ENCODE assay signal across 10 cellular contexts in the genomic region with DNA sequence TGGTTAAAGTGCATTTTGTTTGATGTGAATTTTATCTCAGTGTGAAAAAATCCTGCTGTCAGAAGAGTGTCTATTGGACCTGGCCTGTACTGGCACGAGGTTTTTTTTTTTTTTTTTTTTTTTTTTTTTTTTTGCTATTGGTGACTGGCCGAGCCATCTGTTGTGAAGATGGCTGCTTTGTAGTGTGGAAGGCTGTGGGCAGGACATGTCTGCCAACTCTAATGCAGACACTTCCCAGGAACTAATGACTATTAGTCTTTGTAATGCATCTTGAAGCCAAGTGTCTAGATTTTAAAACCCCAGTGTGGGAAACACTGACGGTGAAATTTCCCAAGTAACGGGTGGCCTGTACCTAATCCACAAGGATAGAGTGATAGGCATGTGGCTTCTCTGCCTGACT. TPM values are rescaled to one million over a fixed set of nuclear protein-coding genes. Genes with fewer than 3 reads are reported as not detected.
A peak's percentile ranks its signal among the peaks of the same experiment; 100 is the strongest.
DNase-seq lines count a peak whose midpoint lies in the region; ATAC-seq, FAIRE-seq and TF ChIP-seq lines count a peak whose summit lies in the region.
"Had no signal": no experiment of that assay in that cellular context is flagged by ENCODE, and none has a peak within 500 bp of the region (broad histone marks: within the 10 kb centered on the region; RNA-seq: fewer than 3 reads in every experiment).

No MANE protein-coding gene starts in this region.

- H3K9me3 Mint-ChIP-seq in activated CD8-positive, alpha-beta memory T cell treated with anti-CD3 and anti-CD28 coated beads, Interleukin-2, amount 10 ng/mL, durations not matched to agents 7 days and 5 days (ENCODE audit: low read depth): no peaks in the 10 kb centered on the region
- H3K9me3 Mint-ChIP-seq in natural killer cell treated with Interleukin-12 subunit alpha and Interleukin-12 subunit beta and Interleukin-15 and Interleukin-18, amount 100 ng/mL, for 72 hours: peaks cover 3% of the 10 kb centered on the region

- no peaks in the 10 kb centered on the region for H3K9me3 ChIP-seq in GM23248 (ENCODE audit: low read depth)
- no peaks in the 10 kb centered on the region for H3K9me3 ChIP-seq in K562 (replicated peaks; ENCODE audit: control insufficient read depth, insufficient read depth, low read depth, low read length)
- H3K9me3 ChIP-seq: A549 had no signal

- no peak for TF ChIP-seq POLR2A in K562 (conservative IDR thresholded peaks at IDR 0.05)

- no peak for ATAC-seq in activated CD8-positive, alpha-beta memory T cell treated with anti-CD3 and anti-CD28 coated beads, Interleukin-2, amount 10 ng/mL, durations not matched to agents 7 days and 5 days
- ATAC-seq in K562: no peak
- no peak for ATAC-seq in natural killer cell treated with Interleukin-12 subunit alpha and Interleukin-12 subunit beta and Interleukin-15 and Interleukin-18, amount 100 ng/mL, for 72 hours
- ATAC-seq in GM19328 (IDR thresholded peaks at IDR 0.05; ENCODE audit: unreplicated experiment): no peak

- H3K4me3 Mint-ChIP-seq in activated CD8-positive, alpha-beta memory T cell treated with anti-CD3 and anti-CD28 coated beads, Interleukin-2, amount 10 ng/mL, durations not matched to agents 7 days and 5 days: no peak overlapping the region
- H3K4me3 Mint-ChIP-seq in natural killer cell treated with Interleukin-12 subunit alpha and Interleukin-12 subunit beta and Interleukin-15 and Interleukin-18, amount 100 ng/mL, for 72 hours: peak overlapping the region; percentile 51

- H3K9me2 ChIP-seq in GM23248 (ENCODE audit: insufficient read depth): no peaks in the 10 kb centered on the region

- BruUV-seq in K562 (replicated peaks; lab: Mats Ljungman, UMichigan): no TSS peak

- H3K27ac ChIP-seq in GM23248: peak overlapping the region; percentile 71
- H3K27ac ChIP-seq in K562 (ENCODE audit: extremely low read depth, low read depth, low read length): no peak overlapping the region
- H3K27ac ChIP-seq: A549 had no signal

- intact Hi-C loops in K562 (cut with micrococcal nuclease): loop anchor here (1.0 to 10.0 kb wide), 4 partner anchors 37 to 637 kb away; no protein-coding TSS in a partner anchor

- H3K9ac ChIP-seq in GM23248: peak overlapping the region; percentile 43
- H3K9ac ChIP-seq in K562 (ENCODE audit: insufficient read depth in 1 of 2, low read depth in 2 of 2, low read length in 2 of 2): no peak overlapping the region

- H3K27ac Mint-ChIP-seq in activated CD8-positive, alpha-beta memory T cell treated with anti-CD3 and anti-CD28 coated beads, Interleukin-2, amount 10 ng/mL, durations not matched to agents 7 days and 5 days: peak overlapping the region; percentile 71
- H3K27ac Mint-ChIP-seq in natural killer cell treated with Interleukin-12 subunit alpha and Interleukin-12 subunit beta and Interleukin-15 and Interleukin-18, amount 100 ng/mL, for 72 hours: peak overlapping the region; percentile 28 to 69

- H3K27me3 Mint-ChIP-seq in activated CD8-positive, alpha-beta memory T cell treated with anti-CD3 and anti-CD28 coated beads, Interleukin-2, amount 10 ng/mL, durations not matched to agents 7 days and 5 days: no peaks in the 10 kb centered on the region
- H3K27me3 Mint-ChIP-seq in natural killer cell treated with Interleukin-12 subunit alpha and Interleukin-12 subunit beta and Interleukin-15 and Interleukin-18, amount 100 ng/mL, for 72 hours: no peaks in the 10 kb centered on the region
- H3K27me3 Mint-ChIP-seq: dendritic cell treated with granulocyte-macrophage colony-stimulating factor and Interleukin-4, amounts not matched to agents 40 ng/mL and 50 ng/mL, for 4 days had no signal

- H3K36me3 ChIP-seq in GM23248 (ENCODE audit: low read depth) (no peaks in the 10 kb centered on the region), K562 (ENCODE audit: control insufficient read depth, insufficient read depth, low read length) (no peaks in the 10 kb centered on the region)

- H3K4me3 ChIP-seq in GM23248: no peak overlapping the region
- no peak overlapping the region for H3K4me3 ChIP-seq in K562
- H3K4me3 ChIP-seq: A549 had no signal

- DNase-seq in activated CD8-positive, alpha-beta memory T cell treated with anti-CD3 and anti-CD28 coated beads, Interleukin-2, amount 10 ng/mL, durations not matched to agents 7 days and 5 days: no peak
- no peak for DNase-seq in activated CD8-positive, alpha-beta memory T cell treated with anti-CD3 and anti-CD28 coated beads for 24 hours
- peak; percentile 79 for DNase-seq in GM23248
- DNase-seq in K562 (ENCODE audit: extremely low read depth in 1 of 4, low spot score in 3 of 4): no peak
- DNase-seq in natural killer cell treated with Interleukin-12 subunit alpha and Interleukin-12 subunit beta and Interleukin-15 and Interleukin-18, amount 100 ng/mL, for 72 hours (ENCODE audit: low spot score): no peak
- no peak for DNase-seq in DMS114 treated with DMSO at 0.1 percent for 48 hours (lab: John Stamatoyannopoulos, UW; ENCODE audit: unreplicated experiment)
- DNase-seq in SIG-M5 (lab: John Stamatoyannopoulos, UW): no peak

- WGBS in GM23248 (ENCODE audit: low coverage in 1 of 2, low lambda C conversion rate in 2 of 2, missing lambda C conversion rate in 2 of 2), 2 experiments: 31 to 36% methylated on average over 4 of the region's 4 CpGs
- WGBS in K562 (ENCODE audit: insufficient coverage, low coverage, missing lambda C conversion rate): 75% methylated on average over 4 of the region's 4 CpGs

- H3F3A ChIP-seq in GM23248 (ENCODE audit: insufficient read depth): 0 out of 2 replicates have a peak, but pooled peaks cover 5% of the 10 kb centered on the region

- FAIRE-seq in K562 (lab: Jason Lieb, UNC): no peak
- FAIRE-seq: A549 had no signal

- no peak overlapping the region for H3K4me2 ChIP-seq in GM23248 (ENCODE audit: unreplicated experiment)
- H3K4me2 ChIP-seq in K562 (ENCODE audit: insufficient read depth, low read length): no peak overlapping the region
- H3K4me2 ChIP-seq: A549 had no signal

- in situ Hi-C loops in GM23248 (cut with MboI): no loop called here
- in situ Hi-C loops in K562 (cut with MboI): no loop called here

- no peaks in the 10 kb centered on the region for H3K9me1 ChIP-seq in K562 (ENCODE audit: control insufficient read depth, insufficient read depth, low read length)

- CTCF ChIA-PET in activated CD8-positive, alpha-beta memory T cell treated with anti-CD3 and anti-CD28 coated beads, Interleukin-2, amount 10 ng/mL, durations not matched to agents 7 days and 5 days (lab: Charles Lee): interaction anchor here (0.9 to 20.6 kb wide), 13 partner anchors 10 to 157 kb away, joined by 3 to 621 read pairs (median 4); partner anchors contain the start of genes ACTR1B, ANKRD36B and ZAP70
- CTCF ChIA-PET in K562 (lab: Yijun Ruan, JAX; ENCODE audit: low intra/inter-chr PET ratio): interaction anchor here (1.0 to 3.1 kb wide), 3 partner anchors 48 to 157 kb away, joined by 3 to 17 read pairs (median 15); no protein-coding TSS in a partner anchor

- H3K4me1 Mint-ChIP-seq in activated CD8-positive, alpha-beta memory T cell treated with anti-CD3 and anti-CD28 coated beads, Interleukin-2, amount 10 ng/mL, durations not matched to agents 7 days and 5 days: peaks cover 56% of the 10 kb centered on the region
- peaks cover 48 to 54% of the 10 kb centered on the region in 2 donors for H3K4me1 Mint-ChIP-seq in natural killer cell treated with Interleukin-12 subunit alpha and Interleukin-12 subunit beta and Interleukin-15 and Interleukin-18, amount 100 ng/mL, for 72 hours (ENCODE audit: low read depth in 2 of 2)

- TF ChIP-seq EP300 in K562 (IDR thresholded peaks at IDR 0.05; ENCODE audit: low read length): no peak

- POLR2A ChIA-PET in K562 (lab: Yijun Ruan, JAX): interaction anchor here (0.5 kb wide), 1 partner anchor 86 kb away, joined by 3 read pairs; no protein-coding TSS in a partner anchor

- no peaks in the 10 kb centered on the region for H3K79me2 ChIP-seq in GM23248 (ENCODE audit: insufficient read depth)
- H3K79me2 ChIP-seq in K562 (ENCODE audit: control insufficient read depth, insufficient read depth, low read length): no peaks in the 10 kb centered on the region

- peaks cover 14% of the 10 kb centered on the region for H3K36me3 Mint-ChIP-seq in activated CD8-positive, alpha-beta memory T cell treated with anti-CD3 and anti-CD28 coated beads, Interleukin-2, amount 10 ng/mL, durations not matched to agents 7 days and 5 days
- no peaks in the 10 kb centered on the region for H3K36me3 Mint-ChIP-seq in natural killer cell treated with Interleukin-12 subunit alpha and Interleukin-12 subunit beta and Interleukin-15 and Interleukin-18, amount 100 ng/mL, for 72 hours

- H3K27me3 ChIP-seq in GM23248 (replicated peaks; ENCODE audit: insufficient read depth): no peaks in the 10 kb centered on the region
- H3K27me3 ChIP-seq in K562 (ENCODE audit: control insufficient read depth in 2 of 2, insufficient read depth in 2 of 2, low read length in 2 of 2): no peaks in the 10 kb centered on the region

- no peak for TF ChIP-seq CTCF in K562 (IDR thresholded peaks at IDR 0.05 in 2 of 3, conservative IDR thresholded peaks at IDR 0.05 in 1 of 3; ENCODE audit: insufficient read depth in 2 of 3, low read depth in 1 of 3, low read length in 3 of 3)

- H3K4me1 ChIP-seq in GM23248 (ENCODE audit: insufficient read depth) (peaks cover 15% of the 10 kb centered on the region), K562 (replicated peaks in 1 of 2; ENCODE audit: control insufficient read depth in 2 of 2, insufficient read depth in 2 of 2, low read length in 2 of 2) (peaks cover 3 to 9% of the 10 kb centered on the region in 2 experiments; a peak in 4 of 5 replicates)
- H3K4me1 ChIP-seq: A549 had no signal

- H4K20me1 ChIP-seq in GM23248 (ENCODE audit: insufficient read depth) (no peaks in the 10 kb centered on the region), K562 (replicated peaks; ENCODE audit: control insufficient read depth, insufficient read depth, low read length) (no peaks in the 10 kb centered on the region)

- H2AFZ ChIP-seq in GM23248: no peak overlapping the region
- H2AFZ ChIP-seq in K562 (ENCODE audit: low read depth, low read length): no peak overlapping the region

- TF ChIP-seq RAD21 in K562 (CRISPR knock-in tag; conservative IDR thresholded peaks at IDR 0.05 in 1 of 2, IDR thresholded peaks at IDR 0.05 in 1 of 2): no peak

RNA-seq across cellular contexts. Expression of gene ZAP70, which starts 34.3 kb away (rescaled TPM):
- total RNA-seq in activated CD8-positive, alpha-beta memory T cell treated with anti-CD3 and anti-CD28 coated beads, Interleukin-2, amount 10 ng/mL, durations not matched to agents 7 days and 5 days: 100 to 1,000 TPM; 286 to 338 TPM
- not detected in 2 replicates for total RNA-seq in GM23248 (2014; rRNA removed; shearing (Covaris generic))
- polyA plus RNA-seq in GM23248 (2016; fragmentation: Nextera tagmentation; extraction: Ambion mirVana) (not detected in 2 replicates), K562 (2011; rRNA removed) (0.35 and 0.39 TPM in 2 replicates), K562 (2014; fragmentation: Illumina TruSeq; extraction: Trizol) (0.21 and 0.22 TPM in 2 replicates), K562 (2014; fragmentation: Nextera tagmentation; extraction: Ambion mirVana) (under 1 TPM in 1 of 2 experiments, not detected in 1; 0.06 TPM), K562 (2014; rRNA removed) (0.20 and 0.76 TPM in 2 replicates)
- total RNA-seq in K562 (2011; cell fraction: chromatin; rRNA removed; ENCODE audit: low replicate concordance): 0.58 and 3.1 TPM in 2 replicates
- total RNA-seq in K562 (2011; cell fraction: nucleolus; rRNA removed): 1.8 and 2.0 TPM in 2 replicates
- total RNA-seq in K562 (2011; cell fraction: nucleoplasm; rRNA removed): 0.81 and 1.7 TPM in 2 replicates
- total RNA-seq in K562 (2014; rRNA removed) (0.41 and 0.49 TPM in 2 replicates), K562 (2014; rRNA removed; fragmentation: Illumina TruSeq; extraction: Trizol) (0.07 TPM in 1 of 2 replicates, not detected in the other), K562 (2015; rRNA removed; fragmentation: Illumina TruSeq; extraction: Trizol) (0.18 and 0.19 TPM in 2 replicates), K562 (2021) (0.80 and 0.98 TPM in 2 replicates)
- 0.18 and 0.63 TPM in 2 replicates for polyA plus RNA-seq in K562 (2011; cell fraction: cytosol; rRNA removed)
- polyA plus RNA-seq in K562 (2011; cell fraction: nucleus; rRNA removed): 2.9 and 5.1 TPM in 2 replicates
- polyA plus RNA-seq in K562 (2012): 0.76 and 3.9 TPM in 2 replicates
- 0.15 and 0.46 TPM in 2 replicates for polyA minus RNA-seq in K562 (2011; rRNA and poly(A)+ RNA removed)
- not detected in 2 replicates for polyA minus RNA-seq in K562 (2011; cell fraction: cytosol; rRNA and poly(A)+ RNA removed)
- 0.81 TPM in 1 of 2 replicates, not detected in the other for polyA minus RNA-seq in K562 (2011; cell fraction: nucleus; rRNA and poly(A)+ RNA removed)
- total RNA-seq in natural killer cell treated with Interleukin-12 subunit alpha and Interleukin-12 subunit beta and Interleukin-15 and Interleukin-18, amount 100 ng/mL, for 72 hours: 100 to 1,000 TPM in 1 of 2 donors, 10 to 100 TPM in 1; 97.4 to 191 TPM

Comparison
In these comparisons a context has a peak if more than half of its experiments do, and no peak if none do; other contexts are left out.
1. RNA of gene ZAP70, which starts 34.3 kb away (total RNA-seq): 286 to 338 TPM in activated CD8-positive, alpha-beta memory T cell treated with anti-CD3 and anti-CD28 coated beads, Interleukin-2, amount 10 ng/mL, durations not matched to agents 7 days and 5 days and 97.4 to 191 TPM in natural killer cell treated with Interleukin-12 subunit alpha and Interleukin-12 subunit beta and Interleukin-15 and Interleukin-18, amount 100 ng/mL, for 72 hours; 0.07 to 3.1 TPM in K562 and not detected in GM23248; every median in the first group is over 10 times any median in the second.